Comparison of ENCODE assay signal across 8 cellular contexts in genomic region chr21:20998456-20998789, GRCh38. TPM values are rescaled to one million over a fixed set of nuclear protein-coding genes. Genes with fewer than 3 reads are reported as not detected.
DNase-seq lines count a peak whose midpoint lies in the region; ATAC-seq, FAIRE-seq and TF ChIP-seq lines count a peak whose summit lies in the region.

No MANE protein-coding gene starts in this region.

- in situ Hi-C loops in IMR-90 (cut with MboI; ENCODE audit: low sequenced_read_pairs): no loop called here

- H2BK120ac ChIP-seq in IMR-90 (ENCODE audit: low read depth, low read length): no peak overlapping the region

- H4K5ac ChIP-seq in IMR-90 (ENCODE audit: low read depth, low read length): no peak overlapping the region

- H3K4me1 ChIP-seq in IMR-90 (ENCODE audit: control insufficient read depth, insufficient read depth, low read length) (no peaks in the 10 kb centered on the region), endothelial cell of umbilical vein (ENCODE audit: control insufficient read depth, extremely low read depth, insufficient read depth, low read length) (peaks cover 9% of the 10 kb centered on the region), osteoblast (ENCODE audit: insufficient read depth, low read length) (peaks cover 3% of the 10 kb centered on the region)

- intact Hi-C loops in IMR-90 (cut with micrococcal nuclease): loop anchor here (2.0 kb wide), 2 partner anchors 234 to 1794 kb away; no protein-coding TSS in a partner anchor
- intact Hi-C loops in endothelial cell of umbilical vein (cut with micrococcal nuclease): loop anchor here (2.0 kb wide), 2 partner anchors 688 to 1712 kb away; no protein-coding TSS in a partner anchor

- H3K27ac ChIP-seq in IMR-90 (ENCODE audit: insufficient read depth, low read length) (no peak overlapping the region), endothelial cell of umbilical vein (ENCODE audit: insufficient read depth, low read depth, low read length) (no peak overlapping the region), osteoblast (ENCODE audit: low read depth, low read length) (no peak overlapping the region)

- CTCF ChIA-PET in IMR-90 (lab: Yijun Ruan, JAX): no interaction called here
- CTCF ChIA-PET in endothelial cell of umbilical vein (lab: Charles Lee): interaction anchor here (1.1 to 1.2 kb wide), 2 partner anchors 17 to 1795 kb away, joined by 3 to 4 read pairs; no protein-coding TSS in a partner anchor

- TF ChIP-seq POLR2A in IMR-90 (IDR thresholded peaks at IDR 0.05; ENCODE audit: low read depth, low read length): no peak
- TF ChIP-seq POLR2A in endothelial cell of umbilical vein (IDR thresholded peaks at IDR 0.05; ENCODE audit: low read depth, low read length): no peak

- H2BK20ac ChIP-seq in IMR-90 (ENCODE audit: low read depth, low read length): no peak overlapping the region

- no peak; the same call in 1 of the 2 replicates for ATAC-seq in IMR-90 (ENCODE audit: low read depth)

- H4K20me1 ChIP-seq in IMR-90 (ENCODE audit: insufficient read depth, low read length) (no peaks in the 10 kb centered on the region), endothelial cell of umbilical vein (replicated peaks; ENCODE audit: control insufficient read depth, extremely low read depth, insufficient read depth, low read length) (no peaks in the 10 kb centered on the region), osteoblast (ENCODE audit: insufficient read depth, low read length) (no peaks in the 10 kb centered on the region)

- H3K9ac ChIP-seq in IMR-90 (ENCODE audit: low read depth, low read length): peak overlapping the region; percentile 71
- H3K9ac ChIP-seq in endothelial cell of umbilical vein (replicated peaks; ENCODE audit: extremely low read depth, insufficient read depth, low read length): peak overlapping the region; percentile 19

- TF ChIP-seq RAD21 in IMR-90 (IDR thresholded peaks at IDR 0.05; ENCODE audit: low read length): no peak

- TF ChIP-seq CTCF in IMR-90 (conservative IDR thresholded peaks at IDR 0.05; ENCODE audit: low read depth, low read length): no peak
- no peak for TF ChIP-seq CTCF in endothelial cell of umbilical vein (IDR thresholded peaks at IDR 0.05; ENCODE audit: extremely low read depth in 1 of 2, insufficient read depth in 1 of 2, low read depth in 1 of 2, low read length in 2 of 2)
- no peak for TF ChIP-seq CTCF in osteoblast (IDR thresholded peaks at IDR 0.05; ENCODE audit: extremely low read depth, low read depth, low read length)

- dilution Hi-C loops in IMR-90 (cut with HindIII; ENCODE audit: low sequenced_read_pairs, unreplicated experiment) (no loop called here), endothelial cell of umbilical vein (cut with MboI; ENCODE audit: extremely low pct_ligation_motif_present, low sequenced_read_pairs) (no loop called here)

- H3K4me2 ChIP-seq in IMR-90 (ENCODE audit: low read depth, low read length): peak overlapping the region; percentile 87
- peak overlapping the region; percentile 95 for H3K4me2 ChIP-seq in endothelial cell of umbilical vein (ENCODE audit: insufficient read depth, low read length)
- H3K4me2 ChIP-seq in osteoblast (ENCODE audit: insufficient read depth, low read length): peak overlapping the region; percentile 79

- H2BK15ac ChIP-seq in IMR-90 (ENCODE audit: low read depth, low read length): no peak overlapping the region

- no peak overlapping the region for H4K8ac ChIP-seq in IMR-90 (ENCODE audit: low read depth in 2 of 2, low read length in 2 of 2)

- H3K79me2 ChIP-seq in endothelial cell of umbilical vein (ENCODE audit: control insufficient read depth, insufficient read depth, low read length) (no peaks in the 10 kb centered on the region), osteoblast (ENCODE audit: insufficient read depth, low read length) (no peaks in the 10 kb centered on the region)

- H3K36me3 ChIP-seq in IMR-90 (ENCODE audit: control insufficient read depth, insufficient read depth, low read length): no peaks in the 10 kb centered on the region
- no peaks in the 10 kb centered on the region for H3K36me3 ChIP-seq in endothelial cell of umbilical vein (ENCODE audit: control insufficient read depth in 2 of 2, extremely low read depth in 1 of 2, insufficient read depth in 2 of 2, low read length in 2 of 2)
- no peaks in the 10 kb centered on the region for H3K36me3 ChIP-seq in osteoblast (ENCODE audit: insufficient read depth, low read length)

- no peaks in the 10 kb centered on the region for H3K79me1 ChIP-seq in IMR-90 (ENCODE audit: low read depth in 1 of 2, low read length in 2 of 2)

- H2AFZ ChIP-seq in IMR-90 (replicated peaks; ENCODE audit: low read length, poor library complexity): peak overlapping the region; percentile 86
- peak overlapping the region; percentile 98 for H2AFZ ChIP-seq in endothelial cell of umbilical vein (ENCODE audit: low read depth, low read length)
- peak overlapping the region; percentile 93 for H2AFZ ChIP-seq in osteoblast (ENCODE audit: low read length)

- H3K9me3 ChIP-seq in IMR-90 (ENCODE audit: control insufficient read depth, insufficient read depth, low read length): no peaks in the 10 kb centered on the region
- H3K9me3 ChIP-seq in endothelial cell of umbilical vein (replicated peaks; ENCODE audit: control insufficient read depth, insufficient read depth, low read length): no peaks in the 10 kb centered on the region
- H3K9me3 ChIP-seq in osteoblast (ENCODE audit: low read depth, low read length): no peaks in the 10 kb centered on the region

- H3K4ac ChIP-seq in IMR-90 (ENCODE audit: low read depth, low read length): no peak overlapping the region

- no peak overlapping the region for H2BK5ac ChIP-seq in IMR-90 (ENCODE audit: low read depth, low read length, poor library complexity, severe bottlenecking)

- no peak overlapping the region for H4K91ac ChIP-seq in IMR-90 (ENCODE audit: insufficient read depth, low read depth, low read length)

- no peak overlapping the region for H3K56ac ChIP-seq in IMR-90 (ENCODE audit: extremely low read depth, insufficient read depth, low read length)

- DNase-seq in IMR-90 (no peak), endothelial cell of umbilical vein (ENCODE audit: low read depth, low spot score) (peak; percentile 28), osteoblast (ENCODE audit: insufficient read length, low spot score, missing footprints) (no peak), retina (no peak), mesenteric fat pad (ENCODE audit: low spot score) (no peak), AG08395 (ENCODE audit: low spot score) (no peak), SHP77 treated with DMSO at 0.1 percent for 48 hours (lab: John Stamatoyannopoulos, UW) (no peak)

- FAIRE-seq in endothelial cell of umbilical vein (lab: Jason Lieb, UNC): no peak

- no peak overlapping the region for H2AK5ac ChIP-seq in IMR-90 (ENCODE audit: low read depth, low read length)

- POLR2A ChIA-PET in IMR-90 (lab: Charles Lee; ENCODE audit: unreplicated experiment): no interaction called here
- POLR2A ChIA-PET in endothelial cell of umbilical vein (lab: Charles Lee): no interaction called here

- H3K27me3 ChIP-seq in IMR-90 (ENCODE audit: control insufficient read depth, insufficient read depth, low read length): peaks cover 6% of the 10 kb centered on the region; the same call in 1 of the 2 replicates
- peaks cover 6 to 10% of the 10 kb centered on the region in 2 experiments for H3K27me3 ChIP-seq in endothelial cell of umbilical vein (ENCODE audit: control insufficient read depth in 2 of 2, insufficient read depth in 2 of 2, low read length in 2 of 2)
- peaks cover 5% of the 10 kb centered on the region for H3K27me3 ChIP-seq in osteoblast (ENCODE audit: insufficient read depth, low read length)

- no peak overlapping the region for H2AK9ac ChIP-seq in IMR-90 (replicated peaks; ENCODE audit: low read depth, low read length, poor library complexity)

- H3K4me3 ChIP-seq in GM08714 (ENCODE audit: low read length): peak overlapping the region; percentile 44; the same call in 1 of the 2 replicates
- H3K4me3 ChIP-seq in IMR-90 (ENCODE audit: insufficient read depth, low read depth, low read length): peak overlapping the region; percentile 85
- peak overlapping the region; percentile 14 to 68 (median 49) for H3K4me3 ChIP-seq in endothelial cell of umbilical vein (replicated peaks in 1 of 3; ENCODE audit: insufficient read depth in 1 of 3, low read depth in 1 of 3, low read length in 3 of 3)
- H3K4me3 ChIP-seq in osteoblast (ENCODE audit: insufficient read depth, low read length): peak overlapping the region; percentile 73

- no CpG with 5 or more reads among the region's 14 CpGs for WGBS in IMR-90 (ENCODE audit: extremely low coverage in 2 of 2, insufficient read length in 1 of 2), 2 experiments

- H3K18ac ChIP-seq in IMR-90 (ENCODE audit: low read depth, low read length): no peak overlapping the region

- H3K9me1 ChIP-seq in IMR-90 (ENCODE audit: insufficient read depth, low read length) (no peaks in the 10 kb centered on the region), endothelial cell of umbilical vein (replicated peaks; ENCODE audit: control insufficient read depth, extremely low read depth, insufficient read depth, low read length) (no peaks in the 10 kb centered on the region)

- no peak overlapping the region for H3K14ac ChIP-seq in IMR-90 (replicated peaks; ENCODE audit: low read depth, low read length)

- H3K23ac ChIP-seq in IMR-90 (ENCODE audit: low read depth, low read length): no peak overlapping the region

- BruUV-seq in IMR-90 (replicated peaks; lab: Mats Ljungman, UMichigan) (no TSS peak), endothelial cell of umbilical vein (replicated peaks; lab: Mats Ljungman, UMichigan) (no TSS peak)

TF ChIP-seq in IMR-90, 13 proteins besides CTCF, POLR2A, EP300 and RAD21 (continues in another document):
- no peak for TF ChIP-seq MAZ (IDR thresholded peaks at IDR 0.05; ENCODE audit: borderline replicate concordance, low read depth, low read length)
- TF ChIP-seq SMC3 (IDR thresholded peaks at IDR 0.05; ENCODE audit: low read depth, low read length): no peak

TF ChIP-seq in endothelial cell of umbilical vein, 7 proteins besides CTCF, POLR2A, EP300 and RAD21 (continues in another document):
- TF ChIP-seq FOS (IDR thresholded peaks at IDR 0.05; ENCODE audit: borderline replicate concordance, insufficient read depth, low read length): no peak
- TF ChIP-seq EZH2 (IDR thresholded peaks at IDR 0.05; ENCODE audit: borderline replicate concordance, low read depth, low read length, severe bottlenecking): no peak

RNA-seq across cellular contexts. Expression of gene NCAM2, which starts 0.2 kb away (rescaled TPM):
- total RNA-seq in IMR-90 (2012; rRNA removed): 5.0 and 5.6 TPM in 2 replicates
- 1.7 and 2.7 TPM in 2 replicates for polyA plus RNA-seq in IMR-90 (2012; rRNA removed)
- polyA plus RNA-seq in IMR-90 (2012; cell fraction: cytosol; rRNA removed): 0.29 and 0.34 TPM in 2 replicates
- 0.17 and 1.8 TPM in 2 replicates for polyA plus RNA-seq in IMR-90 (2012; cell fraction: nucleus; rRNA removed; ENCODE audit: low replicate concordance)
- total RNA-seq in endothelial cell of umbilical vein: 0.27 and 1.4 TPM in 2 replicates
- polyA plus RNA-seq in endothelial cell of umbilical vein: 0.08 and 0.11 TPM in 2 replicates
- polyA plus RNA-seq in endothelial cell of umbilical vein (2011; cell fraction: cytosol; rRNA removed): 0.15 and 0.18 TPM in 2 replicates
- polyA plus RNA-seq in endothelial cell of umbilical vein (2011; cell fraction: nucleus; rRNA removed): 0.12 and 0.32 TPM in 2 replicates
- polyA plus RNA-seq in endothelial cell of umbilical vein (2012): 0.98 and 1.5 TPM in 2 replicates
- polyA minus RNA-seq in endothelial cell of umbilical vein: 0.53 and 3.3 TPM in 2 replicates
- polyA minus RNA-seq in endothelial cell of umbilical vein (2011; cell fraction: cytosol; rRNA and poly(A)+ RNA removed): 0.61 TPM
- 0.34 and 0.63 TPM in 2 replicates for polyA minus RNA-seq in endothelial cell of umbilical vein (2011; cell fraction: nucleus; rRNA and poly(A)+ RNA removed)
- 8.0 and 15.3 TPM in 2 replicates for total RNA-seq in osteoblast
- 0.93 TPM for total RNA-seq in mesenteric fat pad
